10 cellular contexts compared by ENCODE assay signal in genomic region chr6:108163267-108163643, GRCh38. TPM values are rescaled to one million over a fixed set of nuclear protein-coding genes. Genes with fewer than 3 reads are reported as not detected.
DNase-seq lines count a peak whose midpoint lies in the region; ATAC-seq, FAIRE-seq and TF ChIP-seq lines count a peak whose summit lies in the region.
"Had no signal": no experiment of that assay in that cellular context is flagged by ENCODE, and none has a peak within 500 bp of the region (broad histone marks: within the 10 kb centered on the region; RNA-seq: fewer than 3 reads in every experiment).

No MANE protein-coding gene starts in this region.

- no peak overlapping the region for H3K9ac ChIP-seq in SK-N-SH
- no peak overlapping the region for H3K9ac ChIP-seq in keratinocyte (ENCODE audit: control insufficient read depth, extremely low read depth, insufficient read depth, low read length)

- TF ChIP-seq EP300 in SK-N-SH (IDR thresholded peaks at IDR 0.05; ENCODE audit: borderline replicate concordance in 1 of 2, low read depth in 1 of 2, low read length in 1 of 2), result no peak

- no peak for ATAC-seq in GM21619 (IDR thresholded peaks at IDR 0.05; ENCODE audit: unreplicated experiment)

- TF ChIP-seq RAD21 in SK-N-SH (IDR thresholded peaks at IDR 0.05; ENCODE audit: low read length), result no peak

- DNase-seq in NCI-H146 (lab: John Stamatoyannopoulos, UW) (peak; percentile 8), NCI-H146 treated with DMSO at 0.1 percent for 48 hours (lab: John Stamatoyannopoulos, UW; ENCODE audit: unreplicated experiment) (no peak), SK-N-SH (no peak), keratinocyte (ENCODE audit: low read depth, low spot score) (peak; percentile 52), iPS-NIHi11 (ENCODE audit: low spot score) (no peak), NCI-H446 treated with DMSO at 0.1 percent for 48 hours (lab: John Stamatoyannopoulos, UW) (no peak)
- DNase-seq: PC-9, T1000 had no signal

- POLR2A ChIA-PET in SK-N-SH (lab: Yijun Ruan, JAX), result interaction anchor here (0.6 kb wide), 1 partner anchor 35 kb away, joined by 3 read pairs; no protein-coding TSS in a partner anchor

- H3K27me3 ChIP-seq in SK-N-SH (ENCODE audit: insufficient read depth) (peaks cover 88% of the 10 kb centered on the region), keratinocyte (ENCODE audit: control insufficient read depth, extremely low read depth, insufficient read depth, low read length) (peaks cover 93% of the 10 kb centered on the region)

- H3K9me3 ChIP-seq in SK-N-SH (no peaks in the 10 kb centered on the region), keratinocyte (ENCODE audit: control insufficient read depth, low read depth, low read length) (no peaks in the 10 kb centered on the region)

- H3K27ac ChIP-seq in SK-N-SH (ENCODE audit: low read depth in 2 of 2, low read length in 1 of 2), result no peak overlapping the region
- no peak overlapping the region for H3K27ac ChIP-seq in keratinocyte (ENCODE audit: control insufficient read depth, insufficient read depth, low read length)
- H3K27ac ChIP-seq: PC-9 had no signal

- H3K9me1 ChIP-seq in keratinocyte (ENCODE audit: control insufficient read depth, extremely low read depth, insufficient read depth, low read length), result no peaks in the 10 kb centered on the region

- dilution Hi-C loops in keratinocyte (cut with MboI; ENCODE audit: extremely low pct_ligation_motif_present, low sequenced_read_pairs), result no loop called here

- H3F3A ChIP-seq in SK-N-SH (replicated peaks; ENCODE audit: insufficient read depth), result no peaks in the 10 kb centered on the region

- H4K20me1 ChIP-seq in SK-N-SH (ENCODE audit: insufficient read depth), result no peaks in the 10 kb centered on the region
- no peaks in the 10 kb centered on the region for H4K20me1 ChIP-seq in keratinocyte (ENCODE audit: control insufficient read depth, extremely low read depth, insufficient read depth, low read length)

- H3K79me2 ChIP-seq in SK-N-SH (ENCODE audit: insufficient read depth) (no peaks in the 10 kb centered on the region), keratinocyte (ENCODE audit: control insufficient read depth, insufficient read depth, low read length) (no peaks in the 10 kb centered on the region)

- no peaks in the 10 kb centered on the region for H3K9me2 ChIP-seq in SK-N-SH

- TF ChIP-seq CTCF in GM12875 (IDR thresholded peaks at IDR 0.05; ENCODE audit: borderline replicate concordance, insufficient read depth, low read depth, low read length) (peak; percentile 33; the same call in 1 of the 2 replicates), SK-N-SH (IDR thresholded peaks at IDR 0.05) (peak; percentile 21; the same call in 1 of the 2 replicates), keratinocyte (optimal IDR thresholded peaks at IDR 0.05 in 1 of 3, IDR thresholded peaks at IDR 0.05 in 1 of 3, conservative IDR thresholded peaks at IDR 0.05 in 1 of 3; ENCODE audit: extremely low read depth in 1 of 3, insufficient read depth in 2 of 3, low read length in 3 of 3) (peak; percentile 12 to 42 (median 15))

- H3K36me3 ChIP-seq in SK-N-SH (replicated peaks in 1 of 2; ENCODE audit: control insufficient read depth in 1 of 2, insufficient read depth in 2 of 2, low read length in 1 of 2), result no peaks in the 10 kb centered on the region
- no peaks in the 10 kb centered on the region for H3K36me3 ChIP-seq in keratinocyte (ENCODE audit: control insufficient read depth in 2 of 2, extremely low read depth in 1 of 2, insufficient read depth in 2 of 2, low read length in 2 of 2)

- H3K4me3 ChIP-seq in GM12875 (ENCODE audit: low read depth, low read length) (no peak overlapping the region), SK-N-SH (ENCODE audit: low read depth in 2 of 2, low read length in 1 of 2) (no peak overlapping the region), keratinocyte (ENCODE audit: control insufficient read depth in 2 of 3, extremely low read depth in 1 of 3, insufficient read depth in 2 of 3, low read depth in 1 of 3, low read length in 3 of 3) (no peak overlapping the region)
- H3K4me3 ChIP-seq: PC-9 had no signal

- peaks cover 0 to 22% of the 10 kb centered on the region in 2 experiments; a peak in 1 of 4 replicates for H3K4me1 ChIP-seq in SK-N-SH (ENCODE audit: control insufficient read depth in 1 of 2, insufficient read depth in 2 of 2, low read depth in 1 of 2, low read length in 1 of 2)
- peaks cover 28% of the 10 kb centered on the region for H3K4me1 ChIP-seq in keratinocyte (ENCODE audit: control insufficient read depth, extremely low read depth, insufficient read depth, low read length)

- H3K4me2 ChIP-seq in SK-N-SH (0 out of 2 replicates have a peak overlapping the region, but pooled peaks have one; percentile 41), keratinocyte (ENCODE audit: control insufficient read depth, extremely low read depth, insufficient read depth, low read depth, low read length) (peak overlapping the region; percentile 58)
- H3K4me2 ChIP-seq: PC-9 had no signal

- CTCF ChIA-PET in SK-N-SH (lab: Yijun Ruan, JAX), result interaction anchor here (1.2 kb wide), 1 partner anchor 11 kb away, joined by 4 read pairs; no protein-coding TSS in a partner anchor

- FAIRE-seq in keratinocyte (lab: Jason Lieb, UNC), result peak; percentile 79

- H2AFZ ChIP-seq in SK-N-SH (ENCODE audit: low read depth) (no peak overlapping the region), keratinocyte (ENCODE audit: control insufficient read depth, low read length) (no peak overlapping the region)
- H2AFZ ChIP-seq: PC-9 had no signal

- WGBS in SK-N-SH (ENCODE audit: low lambda C conversion rate), result 6% methylated on average over 2 of the region's 6 CpGs

TF ChIP-seq in SK-N-SH, 30 proteins besides CTCF, POLR2A, EP300 and RAD21:
- TF ChIP-seq GATA2 (CRISPR knock-in tag; IDR thresholded peaks at IDR 0.05), result no peak
- no peak for TF ChIP-seq GABPA (IDR thresholded peaks at IDR 0.05; ENCODE audit: low read depth)
- TF ChIP-seq RCOR1 (IDR thresholded peaks at IDR 0.05; ENCODE audit: low read length), result no peak
TF ChIP-seq in SK-N-SH: peak in this region for 0.

RNA-seq across cellular contexts. Expression of gene NR2E1, which starts 2.6 kb away (rescaled TPM):
- polyA plus RNA-seq in SK-N-SH (2012; rRNA removed) (not detected in 2 replicates), keratinocyte (0.04 TPM in 1 of 3 replicates, not detected in the others)
- polyA plus RNA-seq in SK-N-SH (2012; cell fraction: cytosol; rRNA removed), result not detected in 2 replicates
- polyA plus RNA-seq in SK-N-SH (2012; cell fraction: nucleus; rRNA removed), result not detected in 2 replicates
- not detected for polyA plus RNA-seq in keratinocyte (2011; ENCODE audit: low read depth)
- polyA plus RNA-seq in keratinocyte (2011; cell fraction: cytosol; rRNA removed), result not detected in 2 replicates
- not detected in 2 replicates for polyA plus RNA-seq in keratinocyte (2011; cell fraction: nucleus; rRNA removed)
- polyA plus RNA-seq in keratinocyte (2012; ENCODE audit: low replicate concordance), result not detected in 2 replicates
- not detected in 3 replicates for polyA minus RNA-seq in keratinocyte
- not detected for polyA minus RNA-seq in keratinocyte (2011; cell fraction: cytosol; rRNA and poly(A)+ RNA removed)
- polyA minus RNA-seq in keratinocyte (2011; cell fraction: nucleus; rRNA and poly(A)+ RNA removed), result not detected in 2 replicates

Comparison
In these comparisons a context has a peak if more than half of its experiments do, and no peak if none do; other contexts are left out.
1. DNase-seq: peak in NCI-H146 (single experiment) and keratinocyte (single experiment); none in NCI-H146 treated with DMSO at 0.1 percent for 48 hours (single experiment), SK-N-SH (single experiment), iPS-NIHi11 (single experiment) and NCI-H446 treated with DMSO at 0.1 percent for 48 hours (single experiment).
2. Peak in every context shown above with its lines, with median percentiles within 50 percentile points of each other: CTCF ChIP-seq.